23 cellular contexts compared by ENCODE assay signal in genomic region chr7:132790104-132790503, GRCh38.
"Had no signal": no experiment of that assay in that cellular context is flagged by ENCODE, and none has a peak within 500 bp of the region (broad histone marks: within the 10 kb centered on the region; RNA-seq: fewer than 3 reads in every experiment).

No MANE protein-coding gene starts in this region.

- H3K9me3 Mint-ChIP-seq: effector memory CD8-positive, alpha-beta T cell; endodermal cell; mesothelial cell of epicardium had no signal

- H3K4me1 Mint-ChIP-seq: mesothelial cell of epicardium had no signal

- H3K27me3 Mint-ChIP-seq: effector memory CD8-positive, alpha-beta T cell; naive B cell had no signal

- ATAC-seq: effector memory CD8-positive, alpha-beta T cell; esophagus mucosa; gastrocnemius medialis; heart right ventricle; left cardiac atrium; left lung; left ventricle myocardium superior; lower lobe of right lung; mucosa of descending colon had no signal

- H3K27ac Mint-ChIP-seq: effector memory CD8-positive, alpha-beta T cell; mesothelial cell of epicardium had no signal

- DNase-seq: dermis blood vessel endothelial cell; dorsolateral prefrontal cortex; effector CD8-positive, alpha-beta T cell; effector memory CD8-positive, alpha-beta T cell; endodermal cell; erythroblast; esophagus squamous epithelium; foreskin fibroblast; foreskin melanocyte; gastrocnemius medialis; glutamatergic neuron; head of caudate nucleus; heart right ventricle; hippocampal formation; left cardiac atrium; left lung; left ventricle myocardium superior; lower lobe of right lung; mesenchymal stem cell; mucosa of descending colon; naive B cell had no signal

- H3K4me3 Mint-ChIP-seq: effector memory CD8-positive, alpha-beta T cell; endodermal cell; mesothelial cell of epicardium; naive B cell had no signal
